ENCODE assay signal across 15 cellular contexts in genomic region chr17:17815062-17815406, GRCh38. TPM values are rescaled to one million over a fixed set of nuclear protein-coding genes. Genes with fewer than 3 reads are reported as not detected.
A peak's percentile ranks its signal among the peaks of the same experiment; 100 is the strongest.
DNase-seq lines count a peak whose midpoint lies in the region; ATAC-seq and TF ChIP-seq lines count a peak whose summit lies in the region.
"Had no signal": no experiment of that assay in that cellular context is flagged by ENCODE, and none has a peak within 500 bp of the region (broad histone marks: within the 10 kb centered on the region; RNA-seq: fewer than 3 reads in every experiment).

No MANE protein-coding gene starts in this region.

- WGBS in esophagus squamous epithelium, 2 donors = 60 to 69% methylated on average over 2 to 6 of the region's 8 CpGs
- 27 to 36% (median 35%) methylated on average over 8 of the region's 8 CpGs for WGBS in psoas muscle, 3 donors

- H3K4me3 ChIP-seq in esophagus squamous epithelium (no peak overlapping the region), psoas muscle (no peak overlapping the region), lower lobe of right lung (no peak overlapping the region)
- H3K4me3 ChIP-seq: colonic mucosa, thoracic aorta had no signal

- peaks cover 43 to 98% (median 64%) of the 10 kb centered on the region in 3 donors for H3K4me1 ChIP-seq in esophagus squamous epithelium
- H3K4me1 ChIP-seq in psoas muscle = peaks cover 55% of the 10 kb centered on the region
- H3K4me1 ChIP-seq in lower lobe of right lung = peaks cover 48% of the 10 kb centered on the region

- no peak for TF ChIP-seq POLR2A in esophagus squamous epithelium (IDR thresholded peaks at IDR 0.05)

- H3K36me3 ChIP-seq in esophagus squamous epithelium (peaks cover 29 to 94% (median 53%) of the 10 kb centered on the region in 3 donors), psoas muscle (ENCODE audit: insufficient read depth in 1 of 2, low read depth in 1 of 2) (peaks cover 3 to 84% of the 10 kb centered on the region in 2 donors), lower lobe of right lung (peaks cover 84% of the 10 kb centered on the region)

- POLR2A ChIA-PET in RWPE1 (lab: Yijun Ruan, JAX; ENCODE audit: low non-redundant PET) = no interaction called here

- H3K27me3 ChIP-seq in esophagus squamous epithelium (no peaks in the 10 kb centered on the region), psoas muscle (ENCODE audit: insufficient read depth in 3 of 3, low read length in 2 of 3) (no peaks in the 10 kb centered on the region), lower lobe of right lung (ENCODE audit: low read depth) (no peaks in the 10 kb centered on the region)
- H3K27me3 ChIP-seq: colonic mucosa had no signal

- CTCF ChIA-PET in RWPE1 (lab: Yijun Ruan, JAX) = interaction anchor here (0.5 kb wide), 2 partner anchors 77 to 85 kb away, joined by 3 to 4 read pairs; no protein-coding TSS in a partner anchor

- DNase-seq in RWPE1 (ENCODE audit: low spot score) = no peak
- DNase-seq in esophagus squamous epithelium (lab: John Stamatoyannopoulos, UW) = no peak
- peak in 1 of 2 donors; percentile 79 for DNase-seq in psoas muscle
- DNase-seq in lower lobe of right lung = no peak
- DNase-seq: activated CD4-positive, alpha-beta memory T cell treated with anti-CD3 and anti-CD28 coated beads for 36 hours; colonic mucosa; DMS79 treated with DMSO at 0.1 percent for 48 hours; mesendoderm; nephron progenitor cell; PC-3 had no signal

- peak in 3 of 4 donors; percentile 58 to 79 (median 77) for ATAC-seq in psoas muscle
- no peak for ATAC-seq in HG03469 (IDR thresholded peaks at IDR 0.05; ENCODE audit: unreplicated experiment)
- ATAC-seq in GM18873 (IDR thresholded peaks at IDR 0.05; ENCODE audit: low FRiP score, unreplicated experiment) = no peak
- no peak for ATAC-seq in HG03135 (IDR thresholded peaks at IDR 0.05; ENCODE audit: unreplicated experiment)
- no peak for ATAC-seq in lower lobe of right lung
- ATAC-seq: PC-3 had no signal

- intact Hi-C loops in esophagus squamous epithelium (cut with DNase I) (loop anchor here (10.0 kb wide), 1 partner anchor 220 kb away; the partner anchor contains the start of genes ATPAF2 and GID4), psoas muscle (cut with DNase I) (loop anchor here in 1 of 2 donors (10.0 kb wide), 1 partner anchor 220 kb away; the partner anchor contains the start of genes ATPAF2 and GID4), lower lobe of right lung (cut with DNase I) (no loop called here)

- TF ChIP-seq CTCF in C4-2B (conservative IDR thresholded peaks at IDR 0.05) (no peak), RWPE1 (conservative IDR thresholded peaks at IDR 0.05; ENCODE audit: low read depth) (no peak), esophagus squamous epithelium (IDR thresholded peaks at IDR 0.05) (no peak), psoas muscle (IDR thresholded peaks at IDR 0.05) (no peak), lower lobe of right lung (IDR thresholded peaks at IDR 0.05) (no peak)

- peak overlapping the region; percentile 86 for H3K27ac ChIP-seq in C4-2B
- peak overlapping the region; percentile 97 for H3K27ac ChIP-seq in RWPE1
- H3K27ac ChIP-seq in esophagus squamous epithelium = peak overlapping the region in 3 of 4 donors; percentile 1 to 47 (median 46)
- H3K27ac ChIP-seq in psoas muscle = peak overlapping the region; percentile 76
- H3K27ac ChIP-seq in lower lobe of right lung = no peak overlapping the region
- H3K27ac ChIP-seq: colonic mucosa, thoracic aorta had no signal

- H3K9me3 ChIP-seq in esophagus squamous epithelium (no peaks in the 10 kb centered on the region), psoas muscle (no peaks in the 10 kb centered on the region), lower lobe of right lung (no peaks in the 10 kb centered on the region)
- H3K9me3 ChIP-seq: colonic mucosa, thoracic aorta had no signal

RNA-seq across cellular contexts. Expression of gene SREBF1, which starts 21.8 kb away (rescaled TPM):
- 100 to 1,000 TPM in 2 of 4 donors, 10 to 100 TPM in 2; 55.0 to 137 (median 108) TPM for total RNA-seq in esophagus squamous epithelium
- 10 to 100 TPM; 16.1 to 43.0 (median 31.1) TPM for total RNA-seq in psoas muscle
- polyA plus RNA-seq in psoas muscle = 10 to 100 TPM in 2 of 3 donors, 1 to 10 TPM in 1; 6.2 to 19.2 (median 17.7) TPM
- total RNA-seq in lower lobe of right lung = 77.2 TPM

Comparison
In these comparisons a context has a peak if more than half of its experiments do, and no peak if none do; other contexts are left out.
1. ATAC-seq: peak in psoas muscle (3 of 4); none in HG03469 (single experiment), GM18873 (single experiment), HG03135 (single experiment) and lower lobe of right lung (0 of 2).